ENCODE assay signal across 19 cellular contexts in the genomic region with DNA sequence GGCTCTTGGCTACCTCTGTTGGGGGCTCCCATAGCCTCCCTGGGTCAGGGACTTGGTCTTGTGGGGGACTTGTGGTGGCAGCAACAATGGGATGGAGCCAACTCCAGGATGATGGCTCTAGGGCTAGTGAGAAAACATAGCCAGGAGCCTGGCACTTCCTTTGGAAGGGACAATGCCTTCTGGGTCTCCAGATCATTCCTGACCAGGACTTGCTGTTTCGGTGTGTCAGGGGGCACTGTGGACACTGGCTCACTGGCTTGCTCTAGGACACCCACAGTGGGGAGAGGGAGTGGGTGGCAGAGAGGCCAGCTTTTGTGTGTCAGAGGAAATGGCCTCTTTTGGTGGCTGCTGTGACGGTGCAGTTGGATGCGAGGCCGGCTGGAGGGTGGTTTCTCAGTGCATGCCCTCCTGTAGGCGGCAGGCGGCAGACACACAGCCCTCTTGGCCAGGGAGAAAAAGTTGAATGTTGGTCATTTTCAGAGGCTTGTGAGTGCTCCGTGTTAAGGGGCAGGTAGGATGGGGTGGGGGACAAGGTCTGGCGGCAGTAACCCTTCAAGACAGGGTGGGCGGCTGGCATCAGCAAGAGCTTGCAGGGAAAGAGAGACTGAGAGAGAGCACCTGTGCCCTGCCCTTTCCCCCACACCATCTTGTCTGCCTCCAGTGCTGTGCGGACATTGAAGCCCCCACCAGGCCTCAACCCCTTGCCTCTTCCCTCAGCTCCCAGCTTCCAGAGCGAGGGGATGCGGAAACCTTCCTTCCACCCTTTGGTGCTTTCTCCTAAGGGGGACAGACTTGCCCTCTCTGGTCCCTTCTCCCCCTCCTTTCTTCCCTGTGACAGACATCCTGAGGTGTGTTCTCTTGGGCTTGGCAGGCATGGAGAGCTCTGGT. TPM values are rescaled to one million over a fixed set of nuclear protein-coding genes. Genes with fewer than 3 reads are reported as not detected.
A peak's percentile ranks its signal among the peaks of the same experiment; 100 is the strongest.
DNase-seq lines count a peak whose midpoint lies in the region; ATAC-seq and TF ChIP-seq lines count a peak whose summit lies in the region.
"Had no signal": no experiment of that assay in that cellular context is flagged by ENCODE, and none has a peak within 500 bp of the region (broad histone marks: within the 10 kb centered on the region; RNA-seq: fewer than 3 reads in every experiment).

No MANE protein-coding gene starts in this region.

- no peak for TF ChIP-seq CTCF in osteoblast (IDR thresholded peaks at IDR 0.05; ENCODE audit: extremely low read depth, low read depth, low read length)

- no peak overlapping the region for H3K4me3 ChIP-seq in osteoblast (ENCODE audit: insufficient read depth, low read length)
- H3K4me3 ChIP-seq: mucosa of descending colon, neural progenitor cell had no signal

- peaks cover 66% of the 10 kb centered on the region for H3K36me3 Mint-ChIP-seq in stimulated activated naive CD8-positive, alpha-beta T cell treated with anti-CD3 and anti-CD28 coated beads, Interleukin-15, Interleukin-2, amounts not matched to agents 100 ng/mL and 50 ng/mL, for 24 hours (ENCODE audit: low read depth)
- H3K36me3 Mint-ChIP-seq in stimulated activated memory B cell treated with anti-CD40 and anti-IgM and Interleukin-4, amounts not matched to agents 10 μg/mL and 1 μg/mL and 100 μg/mL, for 72 hours: no peaks in the 10 kb centered on the region
- H3K36me3 Mint-ChIP-seq: CD8-positive, alpha-beta T cell; immature natural killer cell had no signal

- no peak for DNase-seq in stimulated activated naive CD8-positive, alpha-beta T cell treated with anti-CD3 and anti-CD28 coated beads, Interleukin-15, Interleukin-2, amounts not matched to agents 100 U/mL and 50 U/mL, for 24 hours
- no peak for DNase-seq in epithelial cell of prostate (ENCODE audit: low read depth, low spot score)
- DNase-seq in osteoblast (ENCODE audit: insufficient read length, low spot score, missing footprints): peak; percentile 54
- DNase-seq in NCI-H82 treated with DMSO at 0.1 percent for 48 hours (lab: John Stamatoyannopoulos, UW; ENCODE audit: unreplicated experiment): no peak
- DNase-seq: activated B cell treated with CpG ODN at 0.5 μM for 24 hours; activated CD4-positive, alpha-beta T cell treated with anti-CD3 and anti-CD28 coated beads, Interleukin-2, amount 50 U/mL, for 4 hours; activated effector memory CD4-positive, alpha-beta T cell treated with anti-CD3 and anti-CD28 coated beads, Interleukin-2, amount 50 U/mL, for 16 hours; CD8-positive, alpha-beta T cell; immature natural killer cell; KBM-7; NCI-H146; NCI-H2171; NCI-H524 had no signal

- no peak overlapping the region for H3K4me3 Mint-ChIP-seq in stimulated activated naive CD8-positive, alpha-beta T cell treated with anti-CD3 and anti-CD28 coated beads, Interleukin-15, Interleukin-2, amounts not matched to agents 100 ng/mL and 50 ng/mL, for 24 hours
- no peak overlapping the region for H3K4me3 Mint-ChIP-seq in stimulated activated memory B cell treated with anti-CD40 and anti-IgM and Interleukin-4, amounts not matched to agents 10 μg/mL and 1 μg/mL and 100 μg/mL, for 72 hours
- H3K4me3 Mint-ChIP-seq: activated B cell treated with CpG ODN at 0.5 μM for 24 hours; CD8-positive, alpha-beta T cell; immature natural killer cell; neural progenitor cell had no signal

- H3K36me3 ChIP-seq in osteoblast (ENCODE audit: insufficient read depth, low read length): peaks cover 90% of the 10 kb centered on the region
- H3K36me3 ChIP-seq: neural progenitor cell had no signal

- ATAC-seq in stimulated activated naive CD8-positive, alpha-beta T cell treated with anti-CD3 and anti-CD28 coated beads, Interleukin-15, Interleukin-2, amounts not matched to agents 100 U/mL and 50 U/mL, for 24 hours: no peak
- no peak for ATAC-seq in stimulated activated memory B cell treated with anti-CD40 and anti-IgM and Interleukin-4, amounts not matched to agents 10 μg/mL and 1 μg/mL and 100 μg/mL, for 72 hours
- ATAC-seq in HG03439 (IDR thresholded peaks at IDR 0.05; ENCODE audit: unreplicated experiment) (no peak), HG02610 (IDR thresholded peaks at IDR 0.05; ENCODE audit: unreplicated experiment) (no peak)
- ATAC-seq: CD8-positive, alpha-beta T cell had no signal

- no peaks in the 10 kb centered on the region for H3K27me3 ChIP-seq in osteoblast (ENCODE audit: insufficient read depth, low read length)
- H3K27me3 ChIP-seq: neural progenitor cell had no signal

- peaks cover 15% of the 10 kb centered on the region for H3K4me1 ChIP-seq in osteoblast (ENCODE audit: insufficient read depth, low read length)

- H2AFZ ChIP-seq in osteoblast (ENCODE audit: low read length): no peak overlapping the region
- H2AFZ ChIP-seq: neural progenitor cell had no signal

- H4K20me1 ChIP-seq in osteoblast (ENCODE audit: insufficient read depth, low read length): peaks cover 98% of the 10 kb centered on the region

- H3K9me3 Mint-ChIP-seq in stimulated activated naive CD8-positive, alpha-beta T cell treated with anti-CD3 and anti-CD28 coated beads, Interleukin-15, Interleukin-2, amounts not matched to agents 100 ng/mL and 50 ng/mL, for 24 hours: no peaks in the 10 kb centered on the region
- no peaks in the 10 kb centered on the region for H3K9me3 Mint-ChIP-seq in stimulated activated memory B cell treated with anti-CD40 and anti-IgM and Interleukin-4, amounts not matched to agents 10 μg/mL and 1 μg/mL and 100 μg/mL, for 72 hours
- H3K9me3 Mint-ChIP-seq: activated B cell treated with CpG ODN at 0.5 μM for 24 hours; CD8-positive, alpha-beta T cell; immature natural killer cell; neural progenitor cell had no signal

- H3K27ac ChIP-seq in epithelial cell of prostate (peak overlapping the region; percentile 90), osteoblast (ENCODE audit: low read depth, low read length) (no peak overlapping the region)
- H3K27ac ChIP-seq: neural progenitor cell had no signal

- peaks cover 24% of the 10 kb centered on the region for H3K4me1 Mint-ChIP-seq in stimulated activated naive CD8-positive, alpha-beta T cell treated with anti-CD3 and anti-CD28 coated beads, Interleukin-15, Interleukin-2, amounts not matched to agents 100 ng/mL and 50 ng/mL, for 24 hours (ENCODE audit: low read depth)
- peaks cover 33% of the 10 kb centered on the region for H3K4me1 Mint-ChIP-seq in stimulated activated memory B cell treated with anti-CD40 and anti-IgM and Interleukin-4, amounts not matched to agents 10 μg/mL and 1 μg/mL and 100 μg/mL, for 72 hours

- H3K4me2 ChIP-seq in osteoblast (ENCODE audit: insufficient read depth, low read length): no peak overlapping the region
- H3K4me2 ChIP-seq: neural progenitor cell had no signal

- H3K27me3 Mint-ChIP-seq in stimulated activated naive CD8-positive, alpha-beta T cell treated with anti-CD3 and anti-CD28 coated beads, Interleukin-15, Interleukin-2, amounts not matched to agents 100 ng/mL and 50 ng/mL, for 24 hours: no peaks in the 10 kb centered on the region
- H3K27me3 Mint-ChIP-seq in stimulated activated memory B cell treated with anti-CD40 and anti-IgM and Interleukin-4, amounts not matched to agents 10 μg/mL and 1 μg/mL and 100 μg/mL, for 72 hours: peaks cover 3% of the 10 kb centered on the region

- H3K9me3 ChIP-seq in osteoblast (ENCODE audit: low read depth, low read length): no peaks in the 10 kb centered on the region
- H3K9me3 ChIP-seq: mucosa of descending colon had no signal

- peaks cover 90% of the 10 kb centered on the region for H3K79me2 ChIP-seq in osteoblast (ENCODE audit: insufficient read depth, low read length)

- H3K27ac Mint-ChIP-seq in stimulated activated naive CD8-positive, alpha-beta T cell treated with anti-CD3 and anti-CD28 coated beads, Interleukin-15, Interleukin-2, amounts not matched to agents 100 ng/mL and 50 ng/mL, for 24 hours: peak overlapping the region; percentile 63
- H3K27ac Mint-ChIP-seq in stimulated activated memory B cell treated with anti-CD40 and anti-IgM and Interleukin-4, amounts not matched to agents 10 μg/mL and 1 μg/mL and 100 μg/mL, for 72 hours: no peak overlapping the region
- H3K27ac Mint-ChIP-seq: activated B cell treated with CpG ODN at 0.5 μM for 24 hours; CD8-positive, alpha-beta T cell; immature natural killer cell; neural progenitor cell had no signal

RNA-seq across cellular contexts. Expression of a gene that starts 9.2 kb away (rescaled TPM):
- 152 and 193 TPM in 2 replicates for total RNA-seq in osteoblast
